Comparison of ENCODE assay signal across 30 cellular contexts in genomic region chr5:33160871-33161270, GRCh38.
"Had no signal": no experiment of that assay in that cellular context is flagged by ENCODE, and none has a peak within 500 bp of the region (broad histone marks: within the 10 kb centered on the region; RNA-seq: fewer than 3 reads in every experiment).

No MANE protein-coding gene starts in this region.

- H3K36me3 ChIP-seq: left lung, lower lobe of right lung, pancreas, prostate gland, stomach, thyroid gland, upper lobe of right lung had no signal

- H3K36me3 Mint-ChIP-seq: immature natural killer cell; naive thymus-derived CD8-positive, alpha-beta T cell; stimulated activated naive B cell treated with anti-CD40 and anti-IgM and Interleukin-4, amounts not matched to agents 10 μg/mL and 1 μg/mL and 100 μg/mL, for 72 hours had no signal

- DNase-seq: hypothalamus; immature natural killer cell; kidney; left colon; left lung; lower lobe of right lung; mammary epithelial cell; mesenchymal stem cell; naive thymus-derived CD8-positive, alpha-beta T cell; nucleus accumbens; pancreas; posterior cingulate gyrus; retina; right cardiac atrium; stimulated activated CD4-positive, alpha-beta T cell treated with anti-CD3 and anti-CD28 coated beads, Interleukin-12 subunit alpha, Interleukin-12 subunit beta, amount 100 ng/mL, for 4 hours; stimulated activated CD4-positive, alpha-beta T cell treated with anti-CD3 and anti-CD28 coated beads, Interleukin-15, amount 100 ng/mL, for 24 hours; stimulated activated CD4-positive, alpha-beta T cell treated with anti-CD3 and anti-CD28 coated beads, Interleukin-2, amount 100 ng/mL, for 24 hours; stimulated activated CD4-positive, alpha-beta T cell treated with anti-CD3 and anti-CD28 coated beads, Interleukin-4, amount 100 ng/mL, for 1 hour; stimulated activated naive B cell treated with anti-CD40 and anti-IgM and Interleukin-4, amounts not matched to agents 10 μg/mL and 1 μg/mL and 100 μg/mL, for 72 hours; stimulated activated naive CD8-positive, alpha-beta T cell treated with anti-CD3 and anti-CD28 coated beads, Interleukin-15, Interleukin-2, amounts not matched to agents 100 U/mL and 50 U/mL, for 24 hours; stomach; testis; thyroid gland; trophoblast cell; upper lobe of right lung had no signal

- H3K27me3 ChIP-seq: left lung, pancreas, stomach, testis, thyroid gland, upper lobe of right lung had no signal

- H3K27me3 Mint-ChIP-seq: naive thymus-derived CD8-positive, alpha-beta T cell had no signal

- H3K4me3 Mint-ChIP-seq: immature natural killer cell; naive thymus-derived CD8-positive, alpha-beta T cell; nephron; neural crest cell; stimulated activated naive B cell treated with anti-CD40 and anti-IgM and Interleukin-4, amounts not matched to agents 10 μg/mL and 1 μg/mL and 100 μg/mL, for 72 hours had no signal

- H3K4me3 ChIP-seq: left lung, lower lobe of right lung, pancreas, prostate gland, skin epidermis, stomach, testis, thyroid gland, upper lobe of right lung had no signal

- H3K9me3 ChIP-seq: lower lobe of right lung, pancreas, prostate gland, testis, thyroid gland, upper lobe of right lung had no signal

- H3K27ac Mint-ChIP-seq: immature natural killer cell; naive thymus-derived CD8-positive, alpha-beta T cell; nephron; stimulated activated naive B cell treated with anti-CD40 and anti-IgM and Interleukin-4, amounts not matched to agents 10 μg/mL and 1 μg/mL and 100 μg/mL, for 72 hours had no signal

- H3K4me1 Mint-ChIP-seq: naive thymus-derived CD8-positive, alpha-beta T cell; nephron; neural crest cell; stimulated activated naive B cell treated with anti-CD40 and anti-IgM and Interleukin-4, amounts not matched to agents 10 μg/mL and 1 μg/mL and 100 μg/mL, for 72 hours had no signal

- H3K27ac ChIP-seq: left lung, lower lobe of right lung, pancreas, prostate gland, skin epidermis, stomach, testis, thyroid gland, upper lobe of right lung had no signal

- H3K4me1 ChIP-seq: left lung, lower lobe of right lung, pancreas, prostate gland, stomach, testis, thyroid gland, upper lobe of right lung had no signal

- ATAC-seq: left colon; left lung; lower lobe of right lung; naive thymus-derived CD8-positive, alpha-beta T cell; pancreas; right cardiac atrium; sciatic nerve; stimulated activated naive B cell treated with anti-CD40 and anti-IgM and Interleukin-4, amounts not matched to agents 10 μg/mL and 1 μg/mL and 100 μg/mL, for 72 hours; stimulated activated naive CD8-positive, alpha-beta T cell treated with anti-CD3 and anti-CD28 coated beads, Interleukin-15, Interleukin-2, amounts not matched to agents 100 U/mL and 50 U/mL, for 24 hours; upper lobe of right lung had no signal
